In the genomic region with DNA sequence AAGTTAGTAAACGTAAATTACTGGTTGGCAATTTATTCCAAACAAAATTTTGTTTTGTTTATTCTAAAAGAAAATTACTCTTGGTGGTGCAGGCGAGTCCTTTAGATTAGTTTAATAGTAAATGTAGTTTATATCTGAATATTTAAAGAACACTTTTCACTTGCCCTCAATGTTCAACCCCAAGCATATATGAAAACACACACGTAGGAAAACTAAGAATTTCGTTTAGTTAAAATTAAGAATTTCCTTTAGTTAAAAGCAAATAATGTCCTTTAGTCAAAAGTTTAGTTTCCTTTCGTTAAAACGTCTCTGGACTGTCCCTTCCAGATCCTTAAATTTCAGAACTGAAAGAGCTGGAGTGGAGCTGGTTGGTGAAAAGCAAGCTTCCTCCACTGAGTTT, we compare ENCODE assay signal across 32 cellular contexts. TPM values are rescaled to one million over a fixed set of nuclear protein-coding genes. Genes with fewer than 3 reads are reported as not detected.
A peak's percentile ranks its signal among the peaks of the same experiment; 100 is the strongest.
DNase-seq lines count a peak whose midpoint lies in the region; ATAC-seq and TF ChIP-seq lines count a peak whose summit lies in the region.
"Had no signal": no experiment of that assay in that cellular context is flagged by ENCODE, and none has a peak within 500 bp of the region (broad histone marks: within the 10 kb centered on the region; RNA-seq: fewer than 3 reads in every experiment).

No MANE protein-coding gene starts in this region.

- POLR2A ChIA-PET in HEK293T (lab: Yijun Ruan, JAX) = no interaction called here

- TF ChIP-seq CTCF in natural killer cell (IDR thresholded peaks at IDR 0.05) (no peak), esophagus squamous epithelium (IDR thresholded peaks at IDR 0.05) (no peak)

- no peak for TF ChIP-seq POLR2A in esophagus squamous epithelium (IDR thresholded peaks at IDR 0.05)

- no peak for ATAC-seq in natural killer cell treated with Interleukin-12 subunit alpha and Interleukin-12 subunit beta and Interleukin-15 and Interleukin-18, amount 100 ng/mL, for 72 hours
- ATAC-seq in natural killer cell = no peak
- ATAC-seq: HCT116, left colon, mucosa of descending colon, Right ventricle myocardium inferior had no signal

- H3K4me3 ChIP-seq in esophagus squamous epithelium = no peak overlapping the region
- H3K4me3 ChIP-seq: mucosa of descending colon had no signal

- H3K27ac ChIP-seq in esophagus squamous epithelium = no peak overlapping the region
- H3K27ac ChIP-seq: 22Rv1, epithelial cell of prostate, VCaP had no signal

- H3K36me3 Mint-ChIP-seq in T-helper 1 cell treated with Interleukin-12 subunit alpha and Interleukin-12 subunit beta and Interleukin-4 antibody, amounts not matched to agents 30 μg/mL and 1 μg/mL, for 36 hours (ENCODE audit: low read depth) = peaks cover 23% of the 10 kb centered on the region
- H3K36me3 Mint-ChIP-seq in natural killer cell treated with Interleukin-12 subunit alpha and Interleukin-12 subunit beta and Interleukin-15 and Interleukin-18, amount 100 ng/mL, for 72 hours = peaks cover 16% of the 10 kb centered on the region
- H3K36me3 Mint-ChIP-seq in natural killer cell = no peaks in the 10 kb centered on the region
- peaks cover 43% of the 10 kb centered on the region for H3K36me3 Mint-ChIP-seq in activated naive CD8-positive, alpha-beta T cell treated with anti-CD3 and anti-CD28 coated beads for 36 hours
- H3K36me3 Mint-ChIP-seq in immature natural killer cell = no peaks in the 10 kb centered on the region

- intact Hi-C loops in natural killer cell (cut with micrococcal nuclease) (no loop called here), esophagus squamous epithelium (cut with DNase I) (no loop called here)

- DNase-seq in T-helper 1 cell (no peak), natural killer cell (no peak), esophagus squamous epithelium (lab: John Stamatoyannopoulos, UW) (no peak), HEK293T (ENCODE audit: extremely low spot score) (no peak), immature natural killer cell (no peak)
- DNase-seq in natural killer cell treated with Interleukin-12 subunit alpha and Interleukin-12 subunit beta and Interleukin-15 and Interleukin-18, amount 100 ng/mL, for 72 hours (ENCODE audit: low spot score) = no peak
- no peak for DNase-seq in activated naive CD8-positive, alpha-beta T cell treated with anti-CD3 and anti-CD28 coated beads for 36 hours
- DNase-seq: activated CD4-positive, alpha-beta T cell treated with anti-CD3 and anti-CD28 coated beads for 48 hours; activated gamma-delta T cell treated with Interleukin-2 at 50 U/mL for 16 hours; aorta; C1 segment of cervical spinal cord; Calu3; DMS79; effector CD4-positive, alpha-beta T cell; left colon; mucosa of descending colon; NCI-H1417 treated with DMSO at 0.1 percent for 48 hours; NCI-H2081 treated with DMSO at 0.1 percent for 48 hours; NCI-H345; stimulated activated CD4-positive, alpha-beta T cell treated with anti-CD3 and anti-CD28 coated beads, Interleukin-4, amount 100 ng/mL, for 24 hours; substantia nigra; T1000; trophoblast cell had no signal

- no peaks in the 10 kb centered on the region for H3K9me3 ChIP-seq in esophagus squamous epithelium
- H3K9me3 ChIP-seq: mucosa of descending colon had no signal

- CTCF ChIA-PET in HEK293T (lab: Yijun Ruan, JAX) = no interaction called here

- H3K4me1 ChIP-seq in esophagus squamous epithelium = no peaks in the 10 kb centered on the region

- H3K36me3 ChIP-seq in esophagus squamous epithelium = no peaks in the 10 kb centered on the region

- no peaks in the 10 kb centered on the region for H3K27me3 Mint-ChIP-seq in T-helper 1 cell treated with Interleukin-12 subunit alpha and Interleukin-12 subunit beta and Interleukin-4 antibody, amounts not matched to agents 30 μg/mL and 1 μg/mL, for 36 hours (ENCODE audit: low read depth)
- H3K27me3 Mint-ChIP-seq in natural killer cell treated with Interleukin-12 subunit alpha and Interleukin-12 subunit beta and Interleukin-15 and Interleukin-18, amount 100 ng/mL, for 72 hours = no peaks in the 10 kb centered on the region
- H3K27me3 Mint-ChIP-seq in natural killer cell (ENCODE audit: low read depth in 2 of 2) = peaks cover 0 to 2% of the 10 kb centered on the region in 2 donors
- no peaks in the 10 kb centered on the region for H3K27me3 Mint-ChIP-seq in activated naive CD8-positive, alpha-beta T cell treated with anti-CD3 and anti-CD28 coated beads for 36 hours
- H3K27me3 Mint-ChIP-seq in immature natural killer cell (ENCODE audit: low read depth in 3 of 3) = peaks cover 0 to 3% (median 2%) of the 10 kb centered on the region in 3 donors

- peaks cover 4% of the 10 kb centered on the region for H3K9me3 Mint-ChIP-seq in T-helper 1 cell treated with Interleukin-12 subunit alpha and Interleukin-12 subunit beta and Interleukin-4 antibody, amounts not matched to agents 30 μg/mL and 1 μg/mL, for 36 hours
- peaks cover 7% of the 10 kb centered on the region for H3K9me3 Mint-ChIP-seq in natural killer cell treated with Interleukin-12 subunit alpha and Interleukin-12 subunit beta and Interleukin-15 and Interleukin-18, amount 100 ng/mL, for 72 hours
- H3K9me3 Mint-ChIP-seq in natural killer cell (no peaks in the 10 kb centered on the region), immature natural killer cell (no peaks in the 10 kb centered on the region)
- peaks cover 10% of the 10 kb centered on the region for H3K9me3 Mint-ChIP-seq in activated naive CD8-positive, alpha-beta T cell treated with anti-CD3 and anti-CD28 coated beads for 36 hours

- peak overlapping the region; percentile 32 for H3K4me3 Mint-ChIP-seq in T-helper 1 cell treated with Interleukin-12 subunit alpha and Interleukin-12 subunit beta and Interleukin-4 antibody, amounts not matched to agents 30 μg/mL and 1 μg/mL, for 36 hours
- peak overlapping the region; percentile 83 for H3K4me3 Mint-ChIP-seq in natural killer cell treated with Interleukin-12 subunit alpha and Interleukin-12 subunit beta and Interleukin-15 and Interleukin-18, amount 100 ng/mL, for 72 hours
- H3K4me3 Mint-ChIP-seq in natural killer cell = no peak overlapping the region
- no peak overlapping the region for H3K4me3 Mint-ChIP-seq in activated naive CD8-positive, alpha-beta T cell treated with anti-CD3 and anti-CD28 coated beads for 36 hours
- no peak overlapping the region for H3K4me3 Mint-ChIP-seq in immature natural killer cell

- no peaks in the 10 kb centered on the region for H3K27me3 ChIP-seq in esophagus squamous epithelium

- WGBS in esophagus squamous epithelium, 2 donors = 79 to 82% methylated on average over 6 of the region's 6 CpGs

- peak overlapping the region; percentile 94 for H3K27ac Mint-ChIP-seq in T-helper 1 cell treated with Interleukin-12 subunit alpha and Interleukin-12 subunit beta and Interleukin-4 antibody, amounts not matched to agents 30 μg/mL and 1 μg/mL, for 36 hours
- peak overlapping the region; percentile 95 to 100 for H3K27ac Mint-ChIP-seq in natural killer cell treated with Interleukin-12 subunit alpha and Interleukin-12 subunit beta and Interleukin-15 and Interleukin-18, amount 100 ng/mL, for 72 hours
- H3K27ac Mint-ChIP-seq in natural killer cell (no peak overlapping the region), immature natural killer cell (no peak overlapping the region)
- H3K27ac Mint-ChIP-seq in activated naive CD8-positive, alpha-beta T cell treated with anti-CD3 and anti-CD28 coated beads for 36 hours = peak overlapping the region; percentile 99

- H3K4me1 Mint-ChIP-seq in T-helper 1 cell treated with Interleukin-12 subunit alpha and Interleukin-12 subunit beta and Interleukin-4 antibody, amounts not matched to agents 30 μg/mL and 1 μg/mL, for 36 hours (ENCODE audit: low read depth) = peaks cover 83% of the 10 kb centered on the region
- peaks cover 72 to 89% of the 10 kb centered on the region in 2 donors for H3K4me1 Mint-ChIP-seq in natural killer cell treated with Interleukin-12 subunit alpha and Interleukin-12 subunit beta and Interleukin-15 and Interleukin-18, amount 100 ng/mL, for 72 hours (ENCODE audit: low read depth in 2 of 2)
- H3K4me1 Mint-ChIP-seq in natural killer cell = peaks cover 7% of the 10 kb centered on the region in 2 donors
- H3K4me1 Mint-ChIP-seq in activated naive CD8-positive, alpha-beta T cell treated with anti-CD3 and anti-CD28 coated beads for 36 hours = peaks cover 90% of the 10 kb centered on the region
- peaks cover 11 to 19% of the 10 kb centered on the region in 2 donors for H3K4me1 Mint-ChIP-seq in immature natural killer cell

TF ChIP-seq in HEK293T, 16 proteins besides CTCF, POLR2A, EP300 and RAD21:
- TF ChIP-seq ELF4 (IDR thresholded peaks at IDR 0.05) = no peak
- no peak for TF ChIP-seq ZNF384 (IDR thresholded peaks at IDR 0.05)
- TF ChIP-seq, protein P1, sequence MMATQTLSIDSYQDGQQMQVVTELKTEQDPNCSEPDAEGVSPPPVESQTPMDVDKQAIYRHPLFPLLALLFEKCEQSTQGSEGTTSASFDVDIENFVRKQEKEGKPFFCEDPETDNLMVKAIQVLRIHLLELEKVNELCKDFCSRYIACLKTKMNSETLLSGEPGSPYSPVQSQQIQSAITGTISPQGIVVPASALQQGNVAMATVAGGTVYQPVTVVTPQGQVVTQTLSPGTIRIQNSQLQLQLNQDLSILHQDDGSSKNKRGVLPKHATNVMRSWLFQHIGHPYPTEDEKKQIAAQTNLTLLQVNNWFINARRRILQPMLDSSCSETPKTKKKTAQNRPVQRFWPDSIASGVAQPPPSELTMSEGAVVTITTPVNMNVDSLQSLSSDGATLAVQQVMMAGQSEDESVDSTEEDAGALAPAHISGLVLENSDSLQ (IDR thresholded peaks at IDR 0.05) = no peak
- no peak for TF ChIP-seq BHLHE40 (IDR thresholded peaks at IDR 0.05; ENCODE audit: borderline replicate concordance)

RNA-seq across cellular contexts. Expression of a gene that starts 19.1 kb away (rescaled TPM):
- total RNA-seq in natural killer cell treated with Interleukin-12 subunit alpha and Interleukin-12 subunit beta and Interleukin-15 and Interleukin-18, amount 100 ng/mL, for 72 hours = 1,000 to 10,000 TPM in 1 of 2 donors, 100 to 1,000 TPM in 1; 755 to 1,319 TPM
- 100 to 1,000 TPM; 276 to 363 (median 357) TPM for total RNA-seq in natural killer cell
- 100 to 1,000 TPM; 302 to 304 TPM for total RNA-seq in activated naive CD8-positive, alpha-beta T cell treated with anti-CD3 and anti-CD28 coated beads for 36 hours
- total RNA-seq in esophagus squamous epithelium = 10 to 100 TPM in 1 of 4 donors, 1 to 10 TPM in 3; 3.2 to 12.4 (median 3.6) TPM
- polyA plus RNA-seq in immature natural killer cell = 100 to 1,000 TPM in 2 of 3 donors, 10 to 100 TPM in 1; 84.4 to 142 (median 111) TPM
- total RNA-seq: bronchial epithelial cell, Calu3, lung microvascular endothelial cell had no signal
- polyA plus RNA-seq: neural cell had no signal

Comparison
In these comparisons a context has a peak if more than half of its experiments do, and no peak if none do; other contexts are left out.
1. H3K27ac Mint-ChIP-seq: peak in T-helper 1 cell treated with Interleukin-12 subunit alpha and Interleukin-12 subunit beta and Interleukin-4 antibody, amounts not matched to agents 30 μg/mL and 1 μg/mL, for 36 hours (single experiment), natural killer cell treated with Interleukin-12 subunit alpha and Interleukin-12 subunit beta and Interleukin-15 and Interleukin-18, amount 100 ng/mL, for 72 hours (2 of 2) and activated naive CD8-positive, alpha-beta T cell treated with anti-CD3 and anti-CD28 coated beads for 36 hours (single experiment); none in natural killer cell (0 of 2) and immature natural killer cell (0 of 6).
2. H3K4me3 Mint-ChIP-seq: peak in T-helper 1 cell treated with Interleukin-12 subunit alpha and Interleukin-12 subunit beta and Interleukin-4 antibody, amounts not matched to agents 30 μg/mL and 1 μg/mL, for 36 hours (single experiment) and natural killer cell treated with Interleukin-12 subunit alpha and Interleukin-12 subunit beta and Interleukin-15 and Interleukin-18, amount 100 ng/mL, for 72 hours (single experiment); none in natural killer cell (single experiment), activated naive CD8-positive, alpha-beta T cell treated with anti-CD3 and anti-CD28 coated beads for 36 hours (single experiment) and immature natural killer cell (0 of 5).
3. RNA of a gene that starts 19.1 kb away (total RNA-seq): 755 to 1,319 TPM in natural killer cell treated with Interleukin-12 subunit alpha and Interleukin-12 subunit beta and Interleukin-15 and Interleukin-18, amount 100 ng/mL, for 72 hours, 276 to 363 TPM in natural killer cell and 302 to 304 TPM in activated naive CD8-positive, alpha-beta T cell treated with anti-CD3 and anti-CD28 coated beads for 36 hours; 3.2 to 12.4 TPM in esophagus squamous epithelium; every median in the first group is over 10 times any median in the second.